ENCODE assay signal across 8 cellular contexts in the genomic region with DNA sequence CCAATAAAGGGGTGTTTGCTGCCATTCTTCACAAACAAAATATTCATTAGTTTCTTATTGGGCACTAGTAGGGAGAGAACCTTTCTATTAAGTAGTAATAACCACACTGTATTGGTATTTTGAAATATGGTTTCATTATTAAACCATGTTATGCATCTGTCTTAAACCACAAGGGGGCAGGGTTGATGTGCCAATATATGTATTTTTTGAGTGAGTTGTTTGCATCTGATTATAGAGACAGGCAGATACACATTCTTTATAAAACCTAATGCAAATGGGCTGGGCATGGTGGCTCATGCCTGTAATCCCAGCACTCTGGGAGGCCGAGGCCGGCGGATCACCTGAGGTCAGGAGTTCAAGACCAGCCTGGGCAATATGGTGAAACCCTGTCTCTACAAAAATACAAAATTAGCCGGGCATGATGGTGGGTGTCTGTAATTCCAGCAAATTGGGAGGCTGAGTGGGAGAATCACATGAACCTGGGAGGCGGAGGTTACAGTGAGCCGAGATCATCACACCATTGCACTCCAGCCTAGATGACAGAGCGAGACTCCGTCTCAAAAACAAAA. TPM values are rescaled to one million over a fixed set of nuclear protein-coding genes. Genes with fewer than 3 reads are reported as not detected.
DNase-seq lines count a peak whose midpoint lies in the region; ATAC-seq and TF ChIP-seq lines count a peak whose summit lies in the region.
"Not testable (repeated sequence)": the region's sequence is repeated elsewhere in the genome, so short reads cannot be mapped to it uniquely, and the experiment has no call there.

No MANE protein-coding gene starts in this region.

- DNase-seq in COLO829 (ENCODE audit: low spot score) (peak; percentile 41), HT-29 (ENCODE audit: low spot score) (peak; percentile 60), NCI-H2227 (lab: John Stamatoyannopoulos, UW; ENCODE audit: unreplicated experiment) (peak; percentile 23), choroid plexus epithelial cell (ENCODE audit: low read depth) (peak; percentile 79), kidney tubule cell (ENCODE audit: low spot score) (peak; percentile 64)
- not testable (repeated sequence) for DNase-seq in T-helper 2 cell treated with Interferon-gamma antibody and Interleukin-4, amounts not matched to agents 5 μg/mL and 100 μg/mL, for 36 hours (ENCODE audit: low spot score)
- peak; percentile 30 for DNase-seq in stimulated activated CD4-positive, alpha-beta T cell treated with anti-CD3 and anti-CD28 coated beads, Interleukin-4, amount 100 ng/mL, for 24 hours

- H3K4me3 ChIP-seq in choroid plexus epithelial cell (ENCODE audit: low read depth, low read length) = not testable (repeated sequence)

- ATAC-seq in GM19438 (IDR thresholded peaks at IDR 0.05; ENCODE audit: low read depth, unreplicated experiment) = peak; percentile 57

- TF ChIP-seq CTCF in choroid plexus epithelial cell (conservative IDR thresholded peaks at IDR 0.05; ENCODE audit: low read depth, low read length) = peak; percentile 60

- H3K36me3 Mint-ChIP-seq in T-helper 2 cell treated with Interferon-gamma antibody and Interleukin-4, amounts not matched to agents 5 μg/mL and 100 μg/mL, for 36 hours (ENCODE audit: low read depth) = not testable (repeated sequence)

- not testable (repeated sequence) for H3K9me3 Mint-ChIP-seq in T-helper 2 cell treated with Interferon-gamma antibody and Interleukin-4, amounts not matched to agents 5 μg/mL and 100 μg/mL, for 36 hours

- H3K27ac Mint-ChIP-seq in T-helper 2 cell treated with Interferon-gamma antibody and Interleukin-4, amounts not matched to agents 5 μg/mL and 100 μg/mL, for 36 hours = peak overlapping the region; percentile 14

- not testable (repeated sequence) for H3K4me3 Mint-ChIP-seq in T-helper 2 cell treated with Interferon-gamma antibody and Interleukin-4, amounts not matched to agents 5 μg/mL and 100 μg/mL, for 36 hours

- H3K4me1 Mint-ChIP-seq in T-helper 2 cell treated with Interferon-gamma antibody and Interleukin-4, amounts not matched to agents 5 μg/mL and 100 μg/mL, for 36 hours (ENCODE audit: low read depth) = not testable (repeated sequence)

- not testable (repeated sequence) for H3K27me3 Mint-ChIP-seq in T-helper 2 cell treated with Interferon-gamma antibody and Interleukin-4, amounts not matched to agents 5 μg/mL and 100 μg/mL, for 36 hours (ENCODE audit: low read depth)

RNA-seq across cellular contexts. Expression of gene MDM2, which starts 56.0 kb away (rescaled TPM):
- 36.2 and 36.4 TPM in 2 replicates for total RNA-seq in HT-29 (2014; rRNA removed; shearing (Covaris generic))
